ENCODE assay signal across 3 cellular contexts in the genomic region with DNA sequence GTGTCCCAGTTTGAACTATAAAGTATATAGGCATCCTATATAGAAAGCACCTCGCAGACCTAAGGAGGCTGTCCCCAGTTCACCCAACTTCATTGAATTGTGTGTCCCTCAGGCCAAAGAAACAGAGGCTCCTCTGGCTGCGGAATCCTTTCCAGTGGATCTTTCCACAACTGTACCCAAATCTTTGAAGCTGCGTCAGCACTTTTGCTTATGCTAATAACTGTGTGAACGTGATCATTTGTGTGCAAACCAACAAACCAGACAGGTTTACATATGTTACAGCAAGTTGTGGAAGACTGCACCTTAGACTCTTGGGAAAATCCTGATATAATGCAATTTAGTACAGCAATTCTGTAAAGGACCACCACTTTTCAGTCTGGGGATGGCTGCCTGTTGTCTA.
A peak's percentile ranks its signal among the peaks of the same experiment; 100 is the strongest.
TF ChIP-seq lines count a peak whose summit lies in the region.

No MANE protein-coding gene starts in this region.

TF ChIP-seq in A549, 52 proteins besides CTCF, POLR2A, EP300 and RAD21:
- TF ChIP-seq MAFK (IDR thresholded peaks at IDR 0.05; ENCODE audit: partially characterized antibody), result peak; percentile 80
- TF ChIP-seq, protein P1, sequence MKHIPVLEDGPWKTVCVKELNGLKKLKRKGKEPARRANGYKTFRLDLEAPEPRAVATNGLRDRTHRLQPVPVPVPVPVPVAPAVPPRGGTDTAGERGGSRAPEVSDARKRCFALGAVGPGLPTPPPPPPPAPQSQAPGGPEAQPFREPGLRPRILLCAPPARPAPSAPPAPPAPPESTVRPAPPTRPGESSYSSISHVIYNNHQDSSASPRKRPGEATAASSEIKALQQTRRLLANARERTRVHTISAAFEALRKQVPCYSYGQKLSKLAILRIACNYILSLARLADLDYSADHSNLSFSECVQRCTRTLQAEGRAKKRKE (CRISPR knock-in tag; IDR thresholded peaks at IDR 0.05; ENCODE audit: low read depth), result no peak
TF ChIP-seq in A549: peak in this region for 1.

TF ChIP-seq in IMR-90, 13 proteins besides CTCF, POLR2A, EP300 and RAD21:
- TF ChIP-seq MAFK (IDR thresholded peaks at IDR 0.05; ENCODE audit: low read depth, low read length) (peak; percentile 50; the same call in 1 of the 2 replicates), NFE2L2 (IDR thresholded peaks at IDR 0.05; ENCODE audit: low read depth, low read length) (no peak)

TF ChIP-seq in K562, 482 proteins besides CTCF, POLR2A, EP300 and RAD21:
- no peak for TF ChIP-seq SMAD1 (IDR thresholded peaks at IDR 0.05; ENCODE audit: low read depth, low read length, partially characterized antibody)
- TF ChIP-seq MAFK (IDR thresholded peaks at IDR 0.05; ENCODE audit: low read length), result peak; percentile 82
- peak; percentile 81 for TF ChIP-seq MAFF (IDR thresholded peaks at IDR 0.05; ENCODE audit: low read length)
- TF ChIP-seq ZNF316 (IDR thresholded peaks at IDR 0.05), result peak; percentile 94
- peak; percentile 90 for TF ChIP-seq C11orf30 (IDR thresholded peaks at IDR 0.05; ENCODE audit: low read depth)
- TF ChIP-seq, protein P2, sequence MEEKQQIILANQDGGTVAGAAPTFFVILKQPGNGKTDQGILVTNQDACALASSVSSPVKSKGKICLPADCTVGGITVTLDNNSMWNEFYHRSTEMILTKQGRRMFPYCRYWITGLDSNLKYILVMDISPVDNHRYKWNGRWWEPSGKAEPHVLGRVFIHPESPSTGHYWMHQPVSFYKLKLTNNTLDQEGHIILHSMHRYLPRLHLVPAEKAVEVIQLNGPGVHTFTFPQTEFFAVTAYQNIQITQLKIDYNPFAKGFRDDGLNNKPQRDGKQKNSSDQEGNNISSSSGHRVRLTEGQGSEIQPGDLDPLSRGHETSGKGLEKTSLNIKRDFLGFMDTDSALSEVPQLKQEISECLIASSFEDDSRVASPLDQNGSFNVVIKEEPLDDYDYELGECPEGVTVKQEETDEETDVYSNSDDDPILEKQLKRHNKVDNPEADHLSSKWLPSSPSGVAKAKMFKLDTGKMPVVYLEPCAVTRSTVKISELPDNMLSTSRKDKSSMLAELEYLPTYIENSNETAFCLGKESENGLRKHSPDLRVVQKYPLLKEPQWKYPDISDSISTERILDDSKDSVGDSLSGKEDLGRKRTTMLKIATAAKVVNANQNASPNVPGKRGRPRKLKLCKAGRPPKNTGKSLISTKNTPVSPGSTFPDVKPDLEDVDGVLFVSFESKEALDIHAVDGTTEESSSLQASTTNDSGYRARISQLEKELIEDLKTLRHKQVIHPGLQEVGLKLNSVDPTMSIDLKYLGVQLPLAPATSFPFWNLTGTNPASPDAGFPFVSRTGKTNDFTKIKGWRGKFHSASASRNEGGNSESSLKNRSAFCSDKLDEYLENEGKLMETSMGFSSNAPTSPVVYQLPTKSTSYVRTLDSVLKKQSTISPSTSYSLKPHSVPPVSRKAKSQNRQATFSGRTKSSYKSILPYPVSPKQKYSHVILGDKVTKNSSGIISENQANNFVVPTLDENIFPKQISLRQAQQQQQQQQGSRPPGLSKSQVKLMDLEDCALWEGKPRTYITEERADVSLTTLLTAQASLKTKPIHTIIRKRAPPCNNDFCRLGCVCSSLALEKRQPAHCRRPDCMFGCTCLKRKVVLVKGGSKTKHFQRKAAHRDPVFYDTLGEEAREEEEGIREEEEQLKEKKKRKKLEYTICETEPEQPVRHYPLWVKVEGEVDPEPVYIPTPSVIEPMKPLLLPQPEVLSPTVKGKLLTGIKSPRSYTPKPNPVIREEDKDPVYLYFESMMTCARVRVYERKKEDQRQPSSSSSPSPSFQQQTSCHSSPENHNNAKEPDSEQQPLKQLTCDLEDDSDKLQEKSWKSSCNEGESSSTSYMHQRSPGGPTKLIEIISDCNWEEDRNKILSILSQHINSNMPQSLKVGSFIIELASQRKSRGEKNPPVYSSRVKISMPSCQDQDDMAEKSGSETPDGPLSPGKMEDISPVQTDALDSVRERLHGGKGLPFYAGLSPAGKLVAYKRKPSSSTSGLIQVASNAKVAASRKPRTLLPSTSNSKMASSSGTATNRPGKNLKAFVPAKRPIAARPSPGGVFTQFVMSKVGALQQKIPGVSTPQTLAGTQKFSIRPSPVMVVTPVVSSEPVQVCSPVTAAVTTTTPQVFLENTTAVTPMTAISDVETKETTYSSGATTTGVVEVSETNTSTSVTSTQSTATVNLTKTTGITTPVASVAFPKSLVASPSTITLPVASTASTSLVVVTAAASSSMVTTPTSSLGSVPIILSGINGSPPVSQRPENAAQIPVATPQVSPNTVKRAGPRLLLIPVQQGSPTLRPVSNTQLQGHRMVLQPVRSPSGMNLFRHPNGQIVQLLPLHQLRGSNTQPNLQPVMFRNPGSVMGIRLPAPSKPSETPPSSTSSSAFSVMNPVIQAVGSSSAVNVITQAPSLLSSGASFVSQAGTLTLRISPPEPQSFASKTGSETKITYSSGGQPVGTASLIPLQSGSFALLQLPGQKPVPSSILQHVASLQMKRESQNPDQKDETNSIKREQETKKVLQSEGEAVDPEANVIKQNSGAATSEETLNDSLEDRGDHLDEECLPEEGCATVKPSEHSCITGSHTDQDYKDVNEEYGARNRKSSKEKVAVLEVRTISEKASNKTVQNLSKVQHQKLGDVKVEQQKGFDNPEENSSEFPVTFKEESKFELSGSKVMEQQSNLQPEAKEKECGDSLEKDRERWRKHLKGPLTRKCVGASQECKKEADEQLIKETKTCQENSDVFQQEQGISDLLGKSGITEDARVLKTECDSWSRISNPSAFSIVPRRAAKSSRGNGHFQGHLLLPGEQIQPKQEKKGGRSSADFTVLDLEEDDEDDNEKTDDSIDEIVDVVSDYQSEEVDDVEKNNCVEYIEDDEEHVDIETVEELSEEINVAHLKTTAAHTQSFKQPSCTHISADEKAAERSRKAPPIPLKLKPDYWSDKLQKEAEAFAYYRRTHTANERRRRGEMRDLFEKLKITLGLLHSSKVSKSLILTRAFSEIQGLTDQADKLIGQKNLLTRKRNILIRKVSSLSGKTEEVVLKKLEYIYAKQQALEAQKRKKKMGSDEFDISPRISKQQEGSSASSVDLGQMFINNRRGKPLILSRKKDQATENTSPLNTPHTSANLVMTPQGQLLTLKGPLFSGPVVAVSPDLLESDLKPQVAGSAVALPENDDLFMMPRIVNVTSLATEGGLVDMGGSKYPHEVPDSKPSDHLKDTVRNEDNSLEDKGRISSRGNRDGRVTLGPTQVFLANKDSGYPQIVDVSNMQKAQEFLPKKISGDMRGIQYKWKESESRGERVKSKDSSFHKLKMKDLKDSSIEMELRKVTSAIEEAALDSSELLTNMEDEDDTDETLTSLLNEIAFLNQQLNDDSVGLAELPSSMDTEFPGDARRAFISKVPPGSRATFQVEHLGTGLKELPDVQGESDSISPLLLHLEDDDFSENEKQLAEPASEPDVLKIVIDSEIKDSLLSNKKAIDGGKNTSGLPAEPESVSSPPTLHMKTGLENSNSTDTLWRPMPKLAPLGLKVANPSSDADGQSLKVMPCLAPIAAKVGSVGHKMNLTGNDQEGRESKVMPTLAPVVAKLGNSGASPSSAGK (IDR thresholded peaks at IDR 0.05), result no peak
- TF ChIP-seq, protein P3, sequence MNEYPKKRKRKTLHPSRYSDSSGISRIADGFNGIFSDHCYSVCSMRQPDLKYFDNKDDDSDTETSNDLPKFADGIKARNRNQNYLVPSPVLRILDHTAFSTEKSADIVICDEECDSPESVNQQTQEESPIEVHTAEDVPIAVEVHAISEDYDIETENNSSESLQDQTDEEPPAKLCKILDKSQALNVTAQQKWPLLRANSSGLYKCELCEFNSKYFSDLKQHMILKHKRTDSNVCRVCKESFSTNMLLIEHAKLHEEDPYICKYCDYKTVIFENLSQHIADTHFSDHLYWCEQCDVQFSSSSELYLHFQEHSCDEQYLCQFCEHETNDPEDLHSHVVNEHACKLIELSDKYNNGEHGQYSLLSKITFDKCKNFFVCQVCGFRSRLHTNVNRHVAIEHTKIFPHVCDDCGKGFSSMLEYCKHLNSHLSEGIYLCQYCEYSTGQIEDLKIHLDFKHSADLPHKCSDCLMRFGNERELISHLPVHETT (CRISPR knock-in tag; conservative IDR thresholded peaks at IDR 0.05 in 1 of 2, IDR thresholded peaks at IDR 0.05 in 1 of 2), result no peak
- no peak for TF ChIP-seq NCOA4 (IDR thresholded peaks at IDR 0.05; ENCODE audit: partially characterized antibody)
- TF ChIP-seq, protein P4, sequence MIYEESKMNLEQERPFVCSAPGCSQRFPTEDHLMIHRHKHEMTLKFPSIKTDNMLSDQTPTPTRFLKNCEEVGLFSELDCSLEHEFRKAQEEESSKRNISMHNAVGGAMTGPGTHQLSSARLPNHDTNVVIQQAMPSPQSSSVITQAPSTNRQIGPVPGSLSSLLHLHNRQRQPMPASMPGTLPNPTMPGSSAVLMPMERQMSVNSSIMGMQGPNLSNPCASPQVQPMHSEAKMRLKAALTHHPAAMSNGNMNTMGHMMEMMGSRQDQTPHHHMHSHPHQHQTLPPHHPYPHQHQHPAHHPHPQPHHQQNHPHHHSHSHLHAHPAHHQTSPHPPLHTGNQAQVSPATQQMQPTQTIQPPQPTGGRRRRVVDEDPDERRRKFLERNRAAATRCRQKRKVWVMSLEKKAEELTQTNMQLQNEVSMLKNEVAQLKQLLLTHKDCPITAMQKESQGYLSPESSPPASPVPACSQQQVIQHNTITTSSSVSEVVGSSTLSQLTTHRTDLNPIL (CRISPR knock-in tag; IDR thresholded peaks at IDR 0.05), result no peak
- TF ChIP-seq MAFG (tag; conservative IDR thresholded peaks at IDR 0.05), result peak; percentile 75
- no peak for TF ChIP-seq SMARCE1 (IDR thresholded peaks at IDR 0.05)
TF ChIP-seq in K562: peak in this region for 5.
